Comparison of ENCODE assay signal across 1 cellular context in genomic region chr6:143397229-143398222, GRCh38.
TF ChIP-seq lines count a peak whose summit lies in the region.

No MANE protein-coding gene starts in this region.

TF ChIP-seq in GM23338, 12 proteins besides CTCF, POLR2A, EP300 and RAD21 (continued from another document):
- TF ChIP-seq ZNF462 (CRISPR knock-in tag; IDR thresholded peaks at IDR 0.05), result no peak
- no peak for TF ChIP-seq STAT1 (IDR thresholded peaks at IDR 0.05; ENCODE audit: unreplicated experiment)
- no peak for TF ChIP-seq EZH2 (IDR thresholded peaks at IDR 0.05; ENCODE audit: low read depth, unreplicated experiment)
- TF ChIP-seq NANOG (IDR thresholded peaks at IDR 0.05; ENCODE audit: borderline replicate concordance), result no peak
- no peak for TF ChIP-seq EZH2phosphoT487 (IDR thresholded peaks at IDR 0.05; ENCODE audit: unreplicated experiment)
- TF ChIP-seq POLR2AphosphoS5 (IDR thresholded peaks at IDR 0.05; ENCODE audit: low read depth), result no peak
- no peak for TF ChIP-seq JUNB (IDR thresholded peaks at IDR 0.05; ENCODE audit: unreplicated experiment)
- no peak for TF ChIP-seq ZNF331 (CRISPR knock-in tag; IDR thresholded peaks at IDR 0.05; ENCODE audit: low read depth)
- no peak for TF ChIP-seq ETS1 (IDR thresholded peaks at IDR 0.05)
- TF ChIP-seq CREB1 (CRISPR knock-in tag; IDR thresholded peaks at IDR 0.05; ENCODE audit: low read depth), result no peak
